In genomic region chr2:126664639-126665038, GRCh38 we compare ENCODE assay signal across 10 cellular contexts. TPM values are rescaled to one million over a fixed set of nuclear protein-coding genes. Genes with fewer than 3 reads are reported as not detected.
DNase-seq lines count a peak whose midpoint lies in the region; ATAC-seq and TF ChIP-seq lines count a peak whose summit lies in the region.
"Had no signal": no experiment of that assay in that cellular context is flagged by ENCODE, and none has a peak within 500 bp of the region (broad histone marks: within the 10 kb centered on the region; RNA-seq: fewer than 3 reads in every experiment).

No MANE protein-coding gene starts in this region.

- peak overlapping the region; percentile 98 for H3K27ac ChIP-seq in naive thymus-derived CD4-positive, alpha-beta T cell (ENCODE audit: low read depth, low read length)
- peak overlapping the region in 1 of 2 donors; percentile 35 for H3K27ac ChIP-seq in tibial artery

- H3K4me1 ChIP-seq in naive thymus-derived CD4-positive, alpha-beta T cell (ENCODE audit: control insufficient read depth in 2 of 2, insufficient read depth in 2 of 2, low read length in 2 of 2), result peaks cover 52 to 67% of the 10 kb centered on the region in 2 donors
- H3K4me1 ChIP-seq in tibial artery, result peaks cover 0 to 91% (median 38%) of the 10 kb centered on the region in 4 donors

- no peak for DNase-seq in naive thymus-derived CD4-positive, alpha-beta T cell
- DNase-seq in NCI-H226 (no peak), ureter (ENCODE audit: low spot score) (no peak), tibial artery (no peak), MG63 (no peak)
- DNase-seq: activated CD4-positive, alpha-beta T cell treated with anti-CD3 and anti-CD28 coated beads for 1 hour; NCI-H345 had no signal

- CTCF ChIA-PET in naive thymus-derived CD4-positive, alpha-beta T cell (lab: Charles Lee), result interaction anchor here (0.7 to 1.5 kb wide), 4 partner anchors 27 to 136 kb away, joined by 3 to 6 read pairs (median 4); no protein-coding TSS in a partner anchor

- peak; percentile 7 for ATAC-seq in GM18858 (IDR thresholded peaks at IDR 0.05; ENCODE audit: unreplicated experiment)
- peak; percentile 31 for ATAC-seq in GM21619 (IDR thresholded peaks at IDR 0.05; ENCODE audit: unreplicated experiment)
- ATAC-seq in HG03469 (IDR thresholded peaks at IDR 0.05; ENCODE audit: unreplicated experiment), result peak; percentile 17
- ATAC-seq in naive thymus-derived CD4-positive, alpha-beta T cell, result peak; percentile 6

- no peaks in the 10 kb centered on the region for H3K9me3 ChIP-seq in naive thymus-derived CD4-positive, alpha-beta T cell (ENCODE audit: control insufficient read depth in 2 of 3, low read length in 3 of 3)
- H3K9me3 ChIP-seq in tibial artery (no peaks in the 10 kb centered on the region), MG63 (no peaks in the 10 kb centered on the region)

- H3K36me3 ChIP-seq in naive thymus-derived CD4-positive, alpha-beta T cell (ENCODE audit: control insufficient read depth in 2 of 3, insufficient read depth in 3 of 3, low read length in 3 of 3), result peaks cover 0 to 9% (median 3%) of the 10 kb centered on the region in 3 experiments
- H3K36me3 ChIP-seq in tibial artery (peaks cover 0 to 4% (median 0%) of the 10 kb centered on the region in 3 donors), MG63 (0 out of 2 replicates have a peak, but pooled peaks cover 5% of the 10 kb centered on the region)

- peaks cover 75 to 100% (median 96%) of the 10 kb centered on the region in 7 donors for H3K4me1 Mint-ChIP-seq in naive thymus-derived CD4-positive, alpha-beta T cell

- no peak for TF ChIP-seq CTCF in tibial artery (IDR thresholded peaks at IDR 0.05)

- H3K9me3 Mint-ChIP-seq in naive thymus-derived CD4-positive, alpha-beta T cell, result no peaks in the 10 kb centered on the region

- no peaks in the 10 kb centered on the region for H3K27me3 Mint-ChIP-seq in naive thymus-derived CD4-positive, alpha-beta T cell

- H3K27me3 ChIP-seq in naive thymus-derived CD4-positive, alpha-beta T cell (ENCODE audit: control insufficient read depth in 2 of 2, insufficient read depth in 2 of 2, low read length in 2 of 2), result no peaks in the 10 kb centered on the region
- H3K27me3 ChIP-seq in tibial artery (no peaks in the 10 kb centered on the region), MG63 (no peaks in the 10 kb centered on the region)

- intact Hi-C loops in naive thymus-derived CD4-positive, alpha-beta T cell (cut with micrococcal nuclease), result loop anchor here (1.0 to 10.0 kb wide), 4 partner anchors 7 to 860 kb away; partner anchors contain the start of genes GYPC (in 1 of the 2) and IWS1 (in 1 of the 2)
- intact Hi-C loops in tibial artery (cut with DNase I; ENCODE audit: low total_unique reads), result loop anchor here (1.0 kb wide), 1 partner anchor 34 kb away; no protein-coding TSS in a partner anchor

- peaks cover 9 to 42% (median 25%) of the 10 kb centered on the region in 5 donors for H3K36me3 Mint-ChIP-seq in naive thymus-derived CD4-positive, alpha-beta T cell

- H3K27ac Mint-ChIP-seq in naive thymus-derived CD4-positive, alpha-beta T cell, result peak overlapping the region; percentile 93 to 99 (median 97)

- H3K4me3 ChIP-seq in naive thymus-derived CD4-positive, alpha-beta T cell (ENCODE audit: low read length), result peak overlapping the region; percentile 20
- H3K4me3 ChIP-seq in tibial artery (no peak overlapping the region), MG63 (no peak overlapping the region)

- peak overlapping the region; percentile 68 to 95 (median 84) for H3K4me3 Mint-ChIP-seq in naive thymus-derived CD4-positive, alpha-beta T cell

- POLR2A ChIA-PET in naive thymus-derived CD4-positive, alpha-beta T cell (lab: Charles Lee), result interaction anchor here (1.0 kb wide), 1 partner anchor 11 kb away, joined by 3 read pairs; no protein-coding TSS in a partner anchor

RNA-seq across cellular contexts. Expression of gene GYPC, which starts 8.7 kb away (rescaled TPM):
- total RNA-seq in naive thymus-derived CD4-positive, alpha-beta T cell, result 100 to 1,000 TPM; 114 to 146 (median 116) TPM
- polyA plus RNA-seq in naive thymus-derived CD4-positive, alpha-beta T cell, result 100 to 1,000 TPM; 249 to 277 TPM
- 30.1 TPM for total RNA-seq in ureter
- total RNA-seq in MG63 (2014; rRNA removed; shearing (Covaris generic); ENCODE audit: low replicate concordance), result 49.1 and 118 TPM in 2 replicates
